ENCODE assay signal across 9 cellular contexts in the genomic region with DNA sequence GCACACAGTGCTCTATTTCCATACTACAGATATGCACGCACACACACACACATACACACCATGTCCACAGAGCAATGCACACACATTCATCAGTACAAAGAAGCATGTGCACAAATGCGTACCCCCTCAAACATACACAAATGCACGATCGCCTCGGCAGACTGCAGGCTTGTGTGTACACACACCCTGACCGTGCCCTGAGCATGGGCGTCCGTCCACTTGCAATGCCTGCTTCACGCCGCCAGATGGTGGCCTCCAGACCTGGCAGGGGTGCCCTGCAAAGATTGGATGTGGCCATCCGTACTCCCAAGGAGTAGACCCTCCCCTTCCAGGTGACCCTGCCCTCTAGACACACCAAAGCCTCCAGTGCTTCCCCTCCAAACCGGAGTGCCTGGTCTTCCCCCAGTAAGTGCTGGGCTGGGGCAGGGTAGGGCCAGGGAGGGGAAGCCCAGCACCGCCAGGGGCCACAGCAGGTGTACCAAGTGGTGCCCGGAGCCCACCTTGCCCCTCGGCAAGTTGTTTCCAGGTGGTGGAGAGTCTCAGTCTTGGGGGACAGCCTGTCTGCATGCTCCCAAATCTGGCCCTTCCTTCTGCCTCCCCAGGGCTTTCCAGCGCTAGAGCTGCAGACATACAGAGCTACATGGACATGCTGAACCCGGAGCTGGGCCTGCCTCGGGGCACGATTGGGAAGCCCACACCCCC. TPM values are rescaled to one million over a fixed set of nuclear protein-coding genes. Genes with fewer than 3 reads are reported as not detected.
DNase-seq lines count a peak whose midpoint lies in the region; ATAC-seq and TF ChIP-seq lines count a peak whose summit lies in the region.
"Had no signal": no experiment of that assay in that cellular context is flagged by ENCODE, and none has a peak within 500 bp of the region (broad histone marks: within the 10 kb centered on the region; RNA-seq: fewer than 3 reads in every experiment).

No MANE protein-coding gene starts in this region.

- peaks cover 50% of the 10 kb centered on the region for H3K27me3 Mint-ChIP-seq in activated CD8-positive, alpha-beta memory T cell treated with anti-CD3 and anti-CD28 coated beads, Interleukin-2, amount 10 ng/mL, durations not matched to agents 7 days and 5 days
- H3K27me3 Mint-ChIP-seq in T-helper 17 cell, result peaks cover 15% of the 10 kb centered on the region

- no peaks in the 10 kb centered on the region for H3K9me3 ChIP-seq in T-helper 17 cell (ENCODE audit: control insufficient read depth, low read length, poor library complexity, severe bottlenecking)
- no peaks in the 10 kb centered on the region for H3K9me3 ChIP-seq in effector memory CD4-positive, alpha-beta T cell (ENCODE audit: control insufficient read depth, low read length)
- H3K9me3 ChIP-seq: neutrophil had no signal

- no peak overlapping the region for H3K27ac ChIP-seq in effector memory CD4-positive, alpha-beta T cell (ENCODE audit: insufficient read depth, low read length, poor library complexity, severe bottlenecking)
- H3K27ac ChIP-seq: neutrophil had no signal

- peaks cover 7% of the 10 kb centered on the region for H3K4me1 Mint-ChIP-seq in activated CD8-positive, alpha-beta memory T cell treated with anti-CD3 and anti-CD28 coated beads, Interleukin-2, amount 10 ng/mL, durations not matched to agents 7 days and 5 days
- H3K4me1 Mint-ChIP-seq in T-helper 17 cell, result peaks cover 24% of the 10 kb centered on the region

- CTCF ChIA-PET in activated CD8-positive, alpha-beta memory T cell treated with anti-CD3 and anti-CD28 coated beads, Interleukin-2, amount 10 ng/mL, durations not matched to agents 7 days and 5 days (lab: Charles Lee), result interaction anchor here (1.0 to 1.6 kb wide), 3 partner anchors 18 to 45 kb away, joined by 3 to 6 read pairs (median 4); no protein-coding TSS in a partner anchor

- peak; percentile 60 for TF ChIP-seq CTCF in epithelial cell of esophagus (IDR thresholded peaks at IDR 0.05; ENCODE audit: insufficient read depth, low read depth, low read length, missing control alignments)
- TF ChIP-seq CTCF in retinal pigment epithelial cell (conservative IDR thresholded peaks at IDR 0.05; ENCODE audit: low read depth, low read length), result peak; percentile 61

- no peak overlapping the region for H3K4me3 ChIP-seq in epithelial cell of esophagus (ENCODE audit: low read length)
- H3K4me3 ChIP-seq in retinal pigment epithelial cell (ENCODE audit: low read length), result no peak overlapping the region
- no peak overlapping the region for H3K4me3 ChIP-seq in effector memory CD4-positive, alpha-beta T cell (ENCODE audit: insufficient read depth, low read depth, low read length, poor library complexity, severe bottlenecking)

- H3K9me3 Mint-ChIP-seq in activated CD8-positive, alpha-beta memory T cell treated with anti-CD3 and anti-CD28 coated beads, Interleukin-2, amount 10 ng/mL, durations not matched to agents 7 days and 5 days (ENCODE audit: low read depth), result no peaks in the 10 kb centered on the region

- H3K27ac Mint-ChIP-seq in activated CD8-positive, alpha-beta memory T cell treated with anti-CD3 and anti-CD28 coated beads, Interleukin-2, amount 10 ng/mL, durations not matched to agents 7 days and 5 days, result no peak overlapping the region
- no peak overlapping the region for H3K27ac Mint-ChIP-seq in T-helper 17 cell

- ATAC-seq in activated CD8-positive, alpha-beta memory T cell treated with anti-CD3 and anti-CD28 coated beads, Interleukin-2, amount 10 ng/mL, durations not matched to agents 7 days and 5 days, result peak; percentile 24
- ATAC-seq in T-helper 17 cell, result no peak
- ATAC-seq in GM21381 (IDR thresholded peaks at IDR 0.05; ENCODE audit: unreplicated experiment), result no peak

- peaks cover 19% of the 10 kb centered on the region for H3K27me3 ChIP-seq in effector memory CD4-positive, alpha-beta T cell (replicated peaks; ENCODE audit: control insufficient read depth, insufficient read depth, low read length, poor library complexity, severe bottlenecking)

- peak; percentile 52 for DNase-seq in activated CD8-positive, alpha-beta memory T cell treated with anti-CD3 and anti-CD28 coated beads, Interleukin-2, amount 10 ng/mL, durations not matched to agents 7 days and 5 days
- DNase-seq in activated CD8-positive, alpha-beta memory T cell treated with anti-CD3 and anti-CD28 coated beads for 24 hours, result no peak
- DNase-seq in T-helper 17 cell (no peak), epithelial cell of esophagus (ENCODE audit: low read depth) (peak; percentile 51), retinal pigment epithelial cell (ENCODE audit: low read depth) (no peak)
- no peak for DNase-seq in NK-92 treated with Interleukin-12 subunit alpha and Interleukin-12 subunit beta, amount 100 ng/mL, for 24 hours (lab: John Stamatoyannopoulos, UW)
- DNase-seq in effector memory CD4-positive, alpha-beta T cell, result no peak

- no peaks in the 10 kb centered on the region for H3K36me3 ChIP-seq in effector memory CD4-positive, alpha-beta T cell (ENCODE audit: control insufficient read depth, insufficient read depth, low read length)
- H3K36me3 ChIP-seq: neutrophil had no signal

- H3K36me3 Mint-ChIP-seq in activated CD8-positive, alpha-beta memory T cell treated with anti-CD3 and anti-CD28 coated beads, Interleukin-2, amount 10 ng/mL, durations not matched to agents 7 days and 5 days, result no peaks in the 10 kb centered on the region
- peaks cover 6% of the 10 kb centered on the region for H3K36me3 Mint-ChIP-seq in T-helper 17 cell (ENCODE audit: low read depth)

- H3K4me1 ChIP-seq in effector memory CD4-positive, alpha-beta T cell (ENCODE audit: control insufficient read depth, insufficient read depth, low read length, poor library complexity, severe bottlenecking), result peaks cover 23% of the 10 kb centered on the region

- no peak overlapping the region for H3K4me3 Mint-ChIP-seq in activated CD8-positive, alpha-beta memory T cell treated with anti-CD3 and anti-CD28 coated beads, Interleukin-2, amount 10 ng/mL, durations not matched to agents 7 days and 5 days
- peak overlapping the region; percentile 36 for H3K4me3 Mint-ChIP-seq in T-helper 17 cell

RNA-seq across cellular contexts. Expression of a gene that starts 20.6 kb away (rescaled TPM):
- under 1 TPM; 0.32 to 0.89 TPM for total RNA-seq in activated CD8-positive, alpha-beta memory T cell treated with anti-CD3 and anti-CD28 coated beads, Interleukin-2, amount 10 ng/mL, durations not matched to agents 7 days and 5 days
- total RNA-seq in T-helper 17 cell, result 10 to 100 TPM; 13.2 to 15.7 TPM

RNA-seq across cellular contexts. Expression of a gene that starts 20.8 kb away (rescaled TPM):
- total RNA-seq in activated CD8-positive, alpha-beta memory T cell treated with anti-CD3 and anti-CD28 coated beads, Interleukin-2, amount 10 ng/mL, durations not matched to agents 7 days and 5 days, result 10 to 100 TPM; 54.3 to 71.6 TPM
- total RNA-seq in T-helper 17 cell, result 100 to 1,000 TPM; 393 to 433 TPM

RNA-seq across cellular contexts. Expression of a gene that starts 25.5 kb away (rescaled TPM):
- total RNA-seq in activated CD8-positive, alpha-beta memory T cell treated with anti-CD3 and anti-CD28 coated beads, Interleukin-2, amount 10 ng/mL, durations not matched to agents 7 days and 5 days, result under 1 TPM in 1 of 2 experiments, not detected in 1; 0.52 TPM
- total RNA-seq in T-helper 17 cell, result not detected

RNA-seq across cellular contexts. Expression of a gene that starts 46.3 kb away (rescaled TPM):
- total RNA-seq in activated CD8-positive, alpha-beta memory T cell treated with anti-CD3 and anti-CD28 coated beads, Interleukin-2, amount 10 ng/mL, durations not matched to agents 7 days and 5 days, result 1 to 10 TPM; 1.1 to 1.7 TPM
- 10 to 100 TPM; 10.8 to 12.8 TPM for total RNA-seq in T-helper 17 cell

RNA-seq across cellular contexts. Expression of a gene that starts 51.6 kb away (rescaled TPM):
- 10 to 100 TPM; 81.3 to 87.0 TPM for total RNA-seq in activated CD8-positive, alpha-beta memory T cell treated with anti-CD3 and anti-CD28 coated beads, Interleukin-2, amount 10 ng/mL, durations not matched to agents 7 days and 5 days
- 1 to 10 TPM; 4.9 to 7.1 TPM for total RNA-seq in T-helper 17 cell

Comparison
In these comparisons a context has a peak if more than half of its experiments do, and no peak if none do; other contexts are left out.
1. DNase-seq: peak in activated CD8-positive, alpha-beta memory T cell treated with anti-CD3 and anti-CD28 coated beads, Interleukin-2, amount 10 ng/mL, durations not matched to agents 7 days and 5 days (single experiment) and epithelial cell of esophagus (single experiment); none in activated CD8-positive, alpha-beta memory T cell treated with anti-CD3 and anti-CD28 coated beads for 24 hours (single experiment), T-helper 17 cell (0 of 3), retinal pigment epithelial cell (single experiment), NK-92 treated with Interleukin-12 subunit alpha and Interleukin-12 subunit beta, amount 100 ng/mL, for 24 hours (single experiment) and effector memory CD4-positive, alpha-beta T cell (0 of 3).
2. RNA of a gene that starts 20.6 kb away (total RNA-seq): 13.2 to 15.7 TPM in T-helper 17 cell; 0.32 to 0.89 TPM in activated CD8-positive, alpha-beta memory T cell treated with anti-CD3 and anti-CD28 coated beads, Interleukin-2, amount 10 ng/mL, durations not matched to agents 7 days and 5 days; every median in the first group is over 4 times any median in the second.
3. RNA of a gene that starts 20.8 kb away (total RNA-seq): 393 to 433 TPM in T-helper 17 cell; 54.3 to 71.6 TPM in activated CD8-positive, alpha-beta memory T cell treated with anti-CD3 and anti-CD28 coated beads, Interleukin-2, amount 10 ng/mL, durations not matched to agents 7 days and 5 days; every median in the first group is over 4 times any median in the second.